Comparison of ENCODE assay signal across 1 cellular context in the genomic region with DNA sequence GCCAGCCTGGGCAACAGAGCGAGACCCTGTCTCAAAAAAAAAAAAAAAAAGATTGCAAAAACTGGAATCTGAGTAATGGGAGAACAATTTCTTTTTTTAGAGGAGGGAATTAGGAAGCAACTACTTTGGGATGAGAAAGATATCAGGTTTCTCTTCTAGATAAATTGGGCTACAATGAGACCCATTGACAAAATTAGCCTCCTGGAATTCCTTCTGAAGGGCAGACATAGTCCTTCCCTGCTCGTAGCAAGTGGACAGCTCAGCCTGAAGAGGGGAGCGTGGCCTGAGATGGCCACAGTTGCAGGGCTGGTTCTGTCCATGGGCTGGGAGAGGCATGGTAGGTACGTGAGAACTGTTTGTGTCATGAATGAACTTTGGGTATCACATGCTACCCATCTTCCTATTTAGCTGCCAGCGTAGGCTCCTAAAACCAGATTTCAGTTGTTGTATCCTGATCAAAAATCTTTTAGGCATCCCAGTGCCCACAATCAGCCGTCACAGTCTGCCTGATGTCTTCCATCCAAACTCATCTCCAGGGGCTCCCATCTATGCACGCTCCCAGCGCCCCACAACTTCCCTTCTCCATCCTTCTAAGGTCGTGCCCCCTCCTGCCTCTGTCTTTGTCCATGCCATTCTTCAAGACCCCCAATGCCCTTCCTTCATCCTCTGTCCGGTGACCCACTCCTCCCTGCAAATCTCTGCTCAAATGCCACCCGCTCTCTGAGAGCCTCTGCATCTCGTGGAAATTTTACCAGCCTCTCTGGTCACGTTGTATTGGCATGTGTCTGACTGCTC.
TF ChIP-seq lines count a peak whose summit lies in the region.

No MANE protein-coding gene starts in this region.

TF ChIP-seq in HepG2, 621 proteins besides CTCF, POLR2A, EP300 and RAD21:
- TF ChIP-seq ZMAT5 (CRISPR knock-in tag; IDR thresholded peaks at IDR 0.05; ENCODE audit: borderline replicate concordance, low read depth) (no peak), ZNF670 (CRISPR knock-in tag; IDR thresholded peaks at IDR 0.05; ENCODE audit: borderline replicate concordance) (no peak)
